27 cellular contexts compared by ENCODE assay signal in genomic region chr1:201783067-201783466, GRCh38. TPM values are rescaled to one million over a fixed set of nuclear protein-coding genes. Genes with fewer than 3 reads are reported as not detected.
DNase-seq lines count a peak whose midpoint lies in the region; ATAC-seq and TF ChIP-seq lines count a peak whose summit lies in the region.
"Had no signal": no experiment of that assay in that cellular context is flagged by ENCODE, and none has a peak within 500 bp of the region (broad histone marks: within the 10 kb centered on the region; RNA-seq: fewer than 3 reads in every experiment).

No MANE protein-coding gene starts in this region.

- H4K8ac ChIP-seq in IMR-90 (ENCODE audit: low read depth in 2 of 2, low read length in 2 of 2), result no peak overlapping the region

- no peak overlapping the region for H3K9ac ChIP-seq in IMR-90 (ENCODE audit: low read depth, low read length)
- H3K9ac ChIP-seq in neural progenitor cell, result no peak overlapping the region

- TF ChIP-seq RAD21 in IMR-90 (IDR thresholded peaks at IDR 0.05; ENCODE audit: low read length), result no peak

- peaks cover 32 to 69% of the 10 kb centered on the region in 2 experiments for H3K79me1 ChIP-seq in IMR-90 (ENCODE audit: low read depth in 1 of 2, low read length in 2 of 2)

- BruUV-seq in IMR-90 (replicated peaks; lab: Mats Ljungman, UMichigan), result no TSS peak

- in situ Hi-C loops in IMR-90 (cut with MboI; ENCODE audit: low sequenced_read_pairs), result no loop called here

- H3K27ac ChIP-seq in IMR-90 (ENCODE audit: insufficient read depth, low read length) (peak overlapping the region; percentile 22; the same call in 1 of the 2 replicates), ascending aorta (peak overlapping the region; percentile 9 to 84), neural progenitor cell (no peak overlapping the region)
- H3K27ac ChIP-seq: body of pancreas, right atrium auricular region, suprapubic skin, vagina had no signal

- ATAC-seq in IMR-90 (ENCODE audit: low read depth) (peak; percentile 28; the same call in 1 of the 2 replicates), HG02852 (IDR thresholded peaks at IDR 0.05; ENCODE audit: unreplicated experiment) (no peak)
- ATAC-seq: activated CD8-positive, alpha-beta T cell treated with anti-CD3 and anti-CD28 coated beads for 36 hours; body of pancreas; effector memory CD8-positive, alpha-beta T cell; left ventricle myocardium superior; naive thymus-derived CD4-positive, alpha-beta T cell; stimulated activated naive B cell treated with anti-CD40 and anti-IgM and Interleukin-4, amounts not matched to agents 10 μg/mL and 1 μg/mL and 100 μg/mL, for 72 hours had no signal

- H3K56ac ChIP-seq in IMR-90 (ENCODE audit: extremely low read depth, insufficient read depth, low read length), result no peak overlapping the region

- H2AFZ ChIP-seq in IMR-90 (replicated peaks; ENCODE audit: low read length, poor library complexity) (no peak overlapping the region), neural progenitor cell (replicated peaks) (no peak overlapping the region)

- TF ChIP-seq POLR2A in IMR-90 (IDR thresholded peaks at IDR 0.05; ENCODE audit: low read depth, low read length), result no peak

- no peaks in the 10 kb centered on the region for H3K9me3 Mint-ChIP-seq in neural progenitor cell
- peaks cover 11% of the 10 kb centered on the region for H3K9me3 Mint-ChIP-seq in glutamatergic neuron (ENCODE audit: unreplicated experiment)
- H3K9me3 Mint-ChIP-seq: activated CD8-positive, alpha-beta T cell treated with anti-CD3 and anti-CD28 coated beads for 36 hours; activated naive CD8-positive, alpha-beta T cell treated with anti-CD3 and anti-CD28 coated beads, Interleukin-2, amount 10 ng/mL, durations not matched to agents 7 days and 5 days; effector memory CD8-positive, alpha-beta T cell; mesothelial cell of epicardium; naive thymus-derived CD4-positive, alpha-beta T cell; stimulated activated naive B cell treated with anti-CD40 and anti-IgM and Interleukin-4, amounts not matched to agents 10 μg/mL and 1 μg/mL and 100 μg/mL, for 72 hours had no signal

- WGBS in IMR-90 (ENCODE audit: extremely low coverage in 2 of 2, insufficient read length in 1 of 2), 2 experiments, result 100% methylated on average over 1 of the region's 2 CpGs; no CpG with 5 or more reads in 1 of the 2 experiments

- H3K4me3 ChIP-seq in IMR-90 (ENCODE audit: insufficient read depth, low read depth, low read length), result no peak overlapping the region
- no peak overlapping the region for H3K4me3 ChIP-seq in ascending aorta
- no peak overlapping the region for H3K4me3 ChIP-seq in neural progenitor cell
- H3K4me3 ChIP-seq: body of pancreas, right atrium auricular region, suprapubic skin, vagina had no signal

- CTCF ChIA-PET in IMR-90 (lab: Yijun Ruan, JAX), result no interaction called here

- H4K20me1 ChIP-seq in IMR-90 (ENCODE audit: insufficient read depth, low read length), result peaks cover 9% of the 10 kb centered on the region; the same call in 1 of the 2 replicates
- no peaks in the 10 kb centered on the region for H4K20me1 ChIP-seq in neural progenitor cell (ENCODE audit: low read depth)

- H3K9me3 ChIP-seq in IMR-90 (ENCODE audit: control insufficient read depth, insufficient read depth, low read length) (no peaks in the 10 kb centered on the region), ascending aorta (no peaks in the 10 kb centered on the region), neural progenitor cell (ENCODE audit: low read depth) (no peaks in the 10 kb centered on the region)
- H3K9me3 ChIP-seq: body of pancreas, right atrium auricular region, suprapubic skin, vagina had no signal

- H3K4me3 Mint-ChIP-seq in neural progenitor cell (no peak overlapping the region), glutamatergic neuron (ENCODE audit: unreplicated experiment) (no peak overlapping the region)
- H3K4me3 Mint-ChIP-seq: activated CD8-positive, alpha-beta T cell treated with anti-CD3 and anti-CD28 coated beads for 36 hours; activated naive CD8-positive, alpha-beta T cell treated with anti-CD3 and anti-CD28 coated beads, Interleukin-2, amount 10 ng/mL, durations not matched to agents 7 days and 5 days; effector memory CD8-positive, alpha-beta T cell; mesothelial cell of epicardium; naive thymus-derived CD4-positive, alpha-beta T cell; stimulated activated naive B cell treated with anti-CD40 and anti-IgM and Interleukin-4, amounts not matched to agents 10 μg/mL and 1 μg/mL and 100 μg/mL, for 72 hours had no signal

- H3K36me3 Mint-ChIP-seq in neural progenitor cell, result peaks cover 61% of the 10 kb centered on the region
- peaks cover 19% of the 10 kb centered on the region for H3K36me3 Mint-ChIP-seq in glutamatergic neuron (ENCODE audit: unreplicated experiment)
- H3K36me3 Mint-ChIP-seq: activated naive CD8-positive, alpha-beta T cell treated with anti-CD3 and anti-CD28 coated beads, Interleukin-2, amount 10 ng/mL, durations not matched to agents 7 days and 5 days had no signal

- H3K4me1 ChIP-seq in IMR-90 (ENCODE audit: control insufficient read depth, insufficient read depth, low read length) (peaks cover 9% of the 10 kb centered on the region), ascending aorta (peaks cover 19 to 50% of the 10 kb centered on the region in 2 donors), neural progenitor cell (peaks cover 8% of the 10 kb centered on the region)
- H3K4me1 ChIP-seq: body of pancreas had no signal

- H4K5ac ChIP-seq in IMR-90 (ENCODE audit: low read depth, low read length), result peak overlapping the region; percentile 49

- no peak overlapping the region for H3K4ac ChIP-seq in IMR-90 (ENCODE audit: low read depth, low read length)

- H3K36me3 ChIP-seq in IMR-90 (ENCODE audit: control insufficient read depth, insufficient read depth, low read length) (peaks cover 56% of the 10 kb centered on the region), ascending aorta (peaks cover 74 to 75% of the 10 kb centered on the region in 2 donors), neural progenitor cell (peaks cover 54% of the 10 kb centered on the region)

- H3K9me1 ChIP-seq in IMR-90 (ENCODE audit: insufficient read depth, low read length), result peaks cover 10% of the 10 kb centered on the region; the same call in 1 of the 2 replicates

- H3K27ac Mint-ChIP-seq in neural progenitor cell (peak overlapping the region; percentile 32), glutamatergic neuron (ENCODE audit: unreplicated experiment) (no peak overlapping the region)
- H3K27ac Mint-ChIP-seq: activated CD8-positive, alpha-beta T cell treated with anti-CD3 and anti-CD28 coated beads for 36 hours; activated naive CD8-positive, alpha-beta T cell treated with anti-CD3 and anti-CD28 coated beads, Interleukin-2, amount 10 ng/mL, durations not matched to agents 7 days and 5 days; effector memory CD8-positive, alpha-beta T cell; mesothelial cell of epicardium; stimulated activated naive B cell treated with anti-CD40 and anti-IgM and Interleukin-4, amounts not matched to agents 10 μg/mL and 1 μg/mL and 100 μg/mL, for 72 hours had no signal

- dilution Hi-C loops in IMR-90 (cut with HindIII; ENCODE audit: low sequenced_read_pairs, unreplicated experiment), result no loop called here

- no peak overlapping the region for H2BK5ac ChIP-seq in IMR-90 (ENCODE audit: low read depth, low read length, poor library complexity, severe bottlenecking)

- H3K4me2 ChIP-seq in IMR-90 (ENCODE audit: low read depth, low read length) (no peak overlapping the region), neural progenitor cell (no peak overlapping the region)

- H3K4me1 Mint-ChIP-seq in neural progenitor cell (peaks cover 9% of the 10 kb centered on the region), glutamatergic neuron (ENCODE audit: low read depth, unreplicated experiment) (no peaks in the 10 kb centered on the region)
- H3K4me1 Mint-ChIP-seq: activated naive CD8-positive, alpha-beta T cell treated with anti-CD3 and anti-CD28 coated beads, Interleukin-2, amount 10 ng/mL, durations not matched to agents 7 days and 5 days; stimulated activated naive B cell treated with anti-CD40 and anti-IgM and Interleukin-4, amounts not matched to agents 10 μg/mL and 1 μg/mL and 100 μg/mL, for 72 hours had no signal

- H3K27me3 Mint-ChIP-seq in neural progenitor cell (ENCODE audit: insufficient read depth, low read depth) (peaks cover 2% of the 10 kb centered on the region), glutamatergic neuron (ENCODE audit: unreplicated experiment) (peaks cover 6% of the 10 kb centered on the region)
- H3K27me3 Mint-ChIP-seq: activated CD8-positive, alpha-beta T cell treated with anti-CD3 and anti-CD28 coated beads for 36 hours; effector memory CD8-positive, alpha-beta T cell; stimulated activated naive B cell treated with anti-CD40 and anti-IgM and Interleukin-4, amounts not matched to agents 10 μg/mL and 1 μg/mL and 100 μg/mL, for 72 hours had no signal

- peaks cover 39% of the 10 kb centered on the region for H3K79me2 ChIP-seq in neural progenitor cell (ENCODE audit: low read depth)

- intact Hi-C loops in IMR-90 (cut with micrococcal nuclease), result no loop called here
- intact Hi-C loops in ascending aorta (cut with DNase I), result no loop called here

- no peak overlapping the region for H2BK20ac ChIP-seq in IMR-90 (ENCODE audit: low read depth, low read length)

- peak overlapping the region; percentile 72; the same call in 1 of the 2 replicates for H3K18ac ChIP-seq in IMR-90 (ENCODE audit: low read depth, low read length)

- no peak overlapping the region for H2BK120ac ChIP-seq in IMR-90 (ENCODE audit: low read depth, low read length)

- H2AK9ac ChIP-seq in IMR-90 (replicated peaks; ENCODE audit: low read depth, low read length, poor library complexity), result no peak overlapping the region

- no peak for TF ChIP-seq CTCF in IMR-90 (conservative IDR thresholded peaks at IDR 0.05; ENCODE audit: low read depth, low read length)
- no peak for TF ChIP-seq CTCF in ascending aorta (IDR thresholded peaks at IDR 0.05)
- no peak for TF ChIP-seq CTCF in neural progenitor cell (IDR thresholded peaks at IDR 0.05)
- no peak for TF ChIP-seq CTCF in glutamatergic neuron (IDR thresholded peaks at IDR 0.05; ENCODE audit: partially characterized antibody, unreplicated experiment)

- H3K23ac ChIP-seq in IMR-90 (ENCODE audit: low read depth, low read length), result no peak overlapping the region

- peaks cover 21% of the 10 kb centered on the region for H3F3A ChIP-seq in neural progenitor cell (ENCODE audit: low read depth)

- no peak overlapping the region for H2BK15ac ChIP-seq in IMR-90 (ENCODE audit: low read depth, low read length)

- no peak overlapping the region; the same call in 1 of the 2 replicates for H4K91ac ChIP-seq in IMR-90 (ENCODE audit: insufficient read depth, low read depth, low read length)

- H3K27me3 ChIP-seq in IMR-90 (ENCODE audit: control insufficient read depth, insufficient read depth, low read length) (no peaks in the 10 kb centered on the region), ascending aorta (no peaks in the 10 kb centered on the region), neural progenitor cell (no peaks in the 10 kb centered on the region)
- H3K27me3 ChIP-seq: body of pancreas, right atrium auricular region, suprapubic skin, vagina had no signal

- H3K14ac ChIP-seq in IMR-90 (replicated peaks; ENCODE audit: low read depth, low read length), result no peak overlapping the region

- DNase-seq in IMR-90, result peak; percentile 46
- peak; percentile 76 to 77 for DNase-seq in NCI-H526 (lab: John Stamatoyannopoulos, UW)
- DNase-seq in ascending aorta (ENCODE audit: low spot score in 2 of 2), result no peak
- DNase-seq in neural progenitor cell (ENCODE audit: low spot score), result no peak
- DNase-seq in stimulated activated CD4-positive, alpha-beta T cell treated with anti-CD3 and anti-CD28 coated beads, Interleukin-2, amount 100 ng/mL, for 24 hours, result no peak
- DNase-seq in glutamatergic neuron, result no peak
- DNase-seq: activated CD4-positive, CD25-positive, alpha-beta regulatory T cell treated with anti-CD3 and anti-CD28 coated beads, Interleukin-2, amount 50 U/mL, for 72 hours; activated CD8-positive, alpha-beta T cell treated with anti-CD3 and anti-CD28 coated beads for 36 hours; activated effector memory CD4-positive, alpha-beta T cell treated with anti-CD3 and anti-CD28 coated beads, Interleukin-2, amount 50 U/mL, for 16 hours; activated naive CD8-positive, alpha-beta T cell treated with anti-CD3 and anti-CD28 coated beads, Interleukin-2, amount 10 ng/mL, durations not matched to agents 7 days and 5 days; body of pancreas; effector memory CD8-positive, alpha-beta T cell; EL; hippocampal formation; left ventricle myocardium superior; naive thymus-derived CD4-positive, alpha-beta T cell; NCI-H1105; NCI-H2081 treated with DMSO at 0.1 percent for 48 hours; NCI-H69; SIG-M5; stimulated activated CD4-positive, alpha-beta T cell treated with anti-CD3 and anti-CD28 coated beads, Interleukin-4, amount 100 ng/mL, for 24 hours; stimulated activated naive B cell treated with anti-CD40 and anti-IgM and Interleukin-4, amounts not matched to agents 10 μg/mL and 1 μg/mL and 100 μg/mL, for 72 hours had no signal

- POLR2A ChIA-PET in IMR-90 (lab: Charles Lee; ENCODE audit: unreplicated experiment), result no interaction called here

- no peak overlapping the region for H2AK5ac ChIP-seq in IMR-90 (ENCODE audit: low read depth, low read length)

RNA-seq across cellular contexts. Expression of gene IPO9, which starts 45.9 kb away (rescaled TPM):
- total RNA-seq in IMR-90 (2012; rRNA removed) (13.9 and 14.0 TPM in 2 replicates), ascending aorta (9.3 TPM), neural progenitor cell (ENCODE audit: low replicate concordance) (63.2 and 71.2 TPM in 2 replicates), glutamatergic neuron (ENCODE audit: unreplicated experiment) (97.8 TPM)
- 23.4 and 29.6 TPM in 2 replicates for polyA plus RNA-seq in IMR-90 (2012; rRNA removed)
- polyA plus RNA-seq in IMR-90 (2012; cell fraction: cytosol; rRNA removed), result 10.4 and 14.0 TPM in 2 replicates
- polyA plus RNA-seq in IMR-90 (2012; cell fraction: nucleus; rRNA removed; ENCODE audit: low replicate concordance), result 18.1 and 35.9 TPM in 2 replicates

Comparison
In these comparisons a context has a peak if more than half of its experiments do, and no peak if none do; other contexts are left out.
1. DNase-seq: peak in IMR-90 (single experiment) and NCI-H526 (2 of 2); none in ascending aorta (0 of 2), neural progenitor cell (single experiment), stimulated activated CD4-positive, alpha-beta T cell treated with anti-CD3 and anti-CD28 coated beads, Interleukin-2, amount 100 ng/mL, for 24 hours (0 of 2) and glutamatergic neuron (single experiment).